ENCODE assay signal across 27 cellular contexts in the genomic region with DNA sequence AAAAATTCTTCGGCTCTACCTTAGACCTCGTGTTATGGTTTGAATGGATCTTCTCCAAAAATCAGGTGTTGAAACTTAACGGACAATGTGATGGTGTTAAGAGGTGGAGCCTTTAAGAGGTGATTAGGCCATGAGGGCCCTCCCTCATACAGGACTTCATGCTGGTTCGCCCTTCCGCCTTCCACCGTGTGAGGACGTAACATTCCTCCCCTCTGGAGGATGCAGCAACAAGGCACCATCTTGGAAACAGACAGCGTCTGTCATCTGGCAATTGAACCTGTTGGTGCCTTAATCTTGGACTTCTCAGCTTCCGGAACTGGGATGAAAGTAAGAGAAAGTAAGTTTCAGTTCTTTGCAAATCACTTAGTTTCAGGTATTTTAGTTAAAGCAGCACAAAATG.
"Had no signal": no experiment of that assay in that cellular context is flagged by ENCODE, and none has a peak within 500 bp of the region (broad histone marks: within the 10 kb centered on the region; RNA-seq: fewer than 3 reads in every experiment).

No MANE protein-coding gene starts in this region.

- H3K36me3 Mint-ChIP-seq: activated naive CD4-positive, alpha-beta T cell treated with anti-CD3 and anti-CD28 coated beads, Interleukin-2, amount 50 U/mL, for 72 hours had no signal

- H3K27ac Mint-ChIP-seq: activated CD4-positive, alpha-beta memory T cell treated with anti-CD3 and anti-CD28 coated beads, Interleukin-2, amount 10 ng/mL, durations not matched to agents 7 days and 5 days; activated CD4-positive, alpha-beta T cell treated with anti-CD3 and anti-CD28 coated beads for 36 hours; activated naive CD4-positive, alpha-beta T cell treated with anti-CD3 and anti-CD28 coated beads, Interleukin-2, amount 50 U/mL, for 72 hours; activated naive CD8-positive, alpha-beta T cell treated with anti-CD3 and anti-CD28 coated beads, Interleukin-2, amount 50 U/mL, for 24 hours; activated T-helper 2 cell treated with anti-CD3 and anti-CD28 coated beads, Interferon-gamma antibody, Interleukin-2, Interleukin-4, amounts not matched to agents 10 μg/mL and 5 μg/mL and 100 μg/mL, durations not matched to agents 14 hours and 24 hours and 36 hours had no signal

- H3K36me3 ChIP-seq: ascending aorta, MG63 had no signal

- H3K4me1 ChIP-seq: ascending aorta, body of pancreas had no signal

- DNase-seq: activated CD4-positive, alpha-beta memory T cell treated with anti-CD3 and anti-CD28 coated beads, Interleukin-2, amount 10 ng/mL, durations not matched to agents 7 days and 5 days; activated CD4-positive, alpha-beta T cell treated with anti-CD3 and anti-CD28 coated beads for 36 hours; activated CD4-positive, alpha-beta T cell treated with anti-CD3 and anti-CD28 coated beads, Interleukin-2, amount 50 U/mL, for 1 hour; activated naive CD8-positive, alpha-beta T cell treated with anti-CD3 and anti-CD28 coated beads, Interleukin-2, amount 50 U/mL, for 24 hours; activated T-cell treated with anti-CD3 and anti-CD28 coated beads for 4 hours; activated T-cell treated with anti-CD3 and anti-CD28 coated beads, Interleukin-2, amount 50 U/mL, for 48 hours; amniotic stem cell; body of pancreas; central memory CD4-positive, alpha-beta T cell; MG63; NCI-H1105; NCI-H1436; NCI-H1694 treated with DMSO at 0.1 percent for 48 hours; NCI-H2029 treated with DMSO at 0.1 percent for 48 hours; NCI-H510A treated with DMSO at 0.1 percent for 48 hours; NCI-H69; NK-92 treated with Interleukin-12 subunit alpha and Interleukin-12 subunit beta, amount 100 ng/mL, for 24 hours; OCI-M1; RPMI8226; SK-N-SH; T-helper 1 cell had no signal

- ATAC-seq: activated CD4-positive, alpha-beta T cell treated with anti-CD3 and anti-CD28 coated beads for 36 hours; activated naive CD4-positive, alpha-beta T cell treated with anti-CD3 and anti-CD28 coated beads, Interleukin-2, amount 50 U/mL, for 72 hours; activated naive CD8-positive, alpha-beta T cell treated with anti-CD3 and anti-CD28 coated beads, Interleukin-2, amount 50 U/mL, for 24 hours; body of pancreas; Panc1; Right ventricle myocardium inferior had no signal

- H3K27ac ChIP-seq: ascending aorta, body of pancreas, VCaP had no signal

- H3K9ac ChIP-seq: SK-N-SH had no signal

- H3K4me3 Mint-ChIP-seq: activated CD4-positive, alpha-beta memory T cell treated with anti-CD3 and anti-CD28 coated beads, Interleukin-2, amount 10 ng/mL, durations not matched to agents 7 days and 5 days; activated CD4-positive, alpha-beta T cell treated with anti-CD3 and anti-CD28 coated beads for 36 hours; activated naive CD8-positive, alpha-beta T cell treated with anti-CD3 and anti-CD28 coated beads, Interleukin-2, amount 50 U/mL, for 24 hours had no signal

- H3K27me3 ChIP-seq: ascending aorta, body of pancreas, MG63 had no signal

- H3K4me2 ChIP-seq: SK-N-SH had no signal

- H3K9me3 Mint-ChIP-seq: activated CD4-positive, alpha-beta memory T cell treated with anti-CD3 and anti-CD28 coated beads, Interleukin-2, amount 10 ng/mL, durations not matched to agents 7 days and 5 days; activated naive CD4-positive, alpha-beta T cell treated with anti-CD3 and anti-CD28 coated beads, Interleukin-2, amount 50 U/mL, for 72 hours; activated naive CD8-positive, alpha-beta T cell treated with anti-CD3 and anti-CD28 coated beads, Interleukin-2, amount 50 U/mL, for 24 hours; activated T-helper 2 cell treated with anti-CD3 and anti-CD28 coated beads, Interferon-gamma antibody, Interleukin-2, Interleukin-4, amounts not matched to agents 10 μg/mL and 5 μg/mL and 100 μg/mL, durations not matched to agents 14 hours and 24 hours and 36 hours had no signal

- H3K9me3 ChIP-seq: ascending aorta, body of pancreas, MG63, SK-N-SH had no signal

- H3K4me3 ChIP-seq: ascending aorta, body of pancreas, MG63 had no signal
